6 cellular contexts compared by ENCODE assay signal in genomic region chr4:166836865-166837264, GRCh38.
"Had no signal": no experiment of that assay in that cellular context is flagged by ENCODE, and none has a peak within 500 bp of the region (broad histone marks: within the 10 kb centered on the region; RNA-seq: fewer than 3 reads in every experiment).

No MANE protein-coding gene starts in this region.

- H3K27ac ChIP-seq: HL-60 had no signal

- FAIRE-seq: HepG2, HTR-8/SVneo, K562 had no signal

- H3K4me3 ChIP-seq: K562 had no signal

- DNase-seq: IMR-90, KBM-7 had no signal

- ATAC-seq: HepG2, K562 had no signal
